Comparison of ENCODE assay signal across 25 cellular contexts in genomic region chrX:69508610-69509009, GRCh38.
"Had no signal": no experiment of that assay in that cellular context is flagged by ENCODE, and none has a peak within 500 bp of the region (broad histone marks: within the 10 kb centered on the region; RNA-seq: fewer than 3 reads in every experiment).

No MANE protein-coding gene starts in this region.

- DNase-seq: activated B cell treated with CpG ODN at 0.5 μM for 24 hours; activated CD4-positive, alpha-beta T cell treated with anti-CD3 and anti-CD28 coated beads for 1 hour; activated CD4-positive, alpha-beta T cell treated with anti-CD3 and anti-CD28 coated beads, Interleukin-2, amount 10 ng/mL, durations not matched to agents 24 days and 14 days; activated CD4-positive, alpha-beta T cell treated with anti-CD3 and anti-CD28 coated beads, Interleukin-2, amount 50 U/mL, for 48 hours; activated CD8-positive, alpha-beta memory T cell treated with anti-CD3 and anti-CD28 coated beads, Interleukin-2, amount 10 ng/mL, durations not matched to agents 7 days and 5 days; activated effector memory CD4-positive, alpha-beta T cell treated with Interleukin-2 at 50 U/mL for 16 hours; activated naive CD4-positive, alpha-beta T cell; activated T-cell treated with anti-CD3 and anti-CD28 coated beads, Interleukin-2, amount 50 U/mL, for 24 hours; amygdala; MM.1S; NCI-H1105; NCI-H1436; NCI-H1694 treated with DMSO at 0.1 percent for 48 hours; NCI-H2029 treated with DMSO at 0.1 percent for 48 hours; NCI-H345; NCI-H510A; NCI-H526 treated with DMSO at 0.1 percent for 48 hours; NCI-H82; Peyer's patch; SHP77 treated with DMSO at 0.1 percent for 48 hours; T-helper 17 cell; T-helper 9 cell had no signal

- H3K36me3 ChIP-seq: Peyer's patch had no signal

- H3K27ac Mint-ChIP-seq: activated B cell treated with CpG ODN at 0.5 μM for 24 hours; activated CD4-positive, alpha-beta T cell treated with anti-CD3 and anti-CD28 coated beads, Interleukin-2, amount 10 ng/mL, durations not matched to agents 24 days and 14 days; activated CD8-positive, alpha-beta memory T cell treated with anti-CD3 and anti-CD28 coated beads, Interleukin-2, amount 10 ng/mL, durations not matched to agents 7 days and 5 days; activated naive CD8-positive, alpha-beta T cell; activated T-cell treated with anti-CD3 and anti-CD28 coated beads, Interleukin-2, amount 50 U/mL, for 24 hours; activated T-helper 1 cell treated with anti-CD3 and anti-CD28 coated beads, Interleukin-12 subunit alpha, Interleukin-12 subunit beta, Interleukin-2, Interleukin-4 antibody, amounts not matched to agents 30 ng/mL and 10 ng/mL and 1 ng/mL, durations not matched to agents 14 hours and 24 hours and 36 hours; T-helper 17 cell had no signal

- H3K4me3 ChIP-seq: Peyer's patch had no signal

- H3K27me3 ChIP-seq: Peyer's patch had no signal

- H3K27ac ChIP-seq: Peyer's patch, RWPE1 had no signal

- H3K4me3 Mint-ChIP-seq: activated B cell treated with CpG ODN at 0.5 μM for 24 hours; activated CD4-positive, alpha-beta T cell treated with anti-CD3 and anti-CD28 coated beads, Interleukin-2, amount 10 ng/mL, durations not matched to agents 24 days and 14 days; activated CD8-positive, alpha-beta memory T cell treated with anti-CD3 and anti-CD28 coated beads, Interleukin-2, amount 10 ng/mL, durations not matched to agents 7 days and 5 days; activated naive CD8-positive, alpha-beta T cell; activated T-cell treated with anti-CD3 and anti-CD28 coated beads, Interleukin-2, amount 50 U/mL, for 24 hours; activated T-helper 1 cell treated with anti-CD3 and anti-CD28 coated beads, Interleukin-12 subunit alpha, Interleukin-12 subunit beta, Interleukin-2, Interleukin-4 antibody, amounts not matched to agents 30 ng/mL and 10 ng/mL and 1 ng/mL, durations not matched to agents 14 hours and 24 hours and 36 hours; T-helper 17 cell had no signal

- H3K36me3 Mint-ChIP-seq: activated CD8-positive, alpha-beta memory T cell treated with anti-CD3 and anti-CD28 coated beads, Interleukin-2, amount 10 ng/mL, durations not matched to agents 7 days and 5 days; activated naive CD8-positive, alpha-beta T cell had no signal

- H3K9me3 ChIP-seq: Peyer's patch had no signal

- H3K4me1 Mint-ChIP-seq: activated CD4-positive, alpha-beta T cell treated with anti-CD3 and anti-CD28 coated beads, Interleukin-2, amount 10 ng/mL, durations not matched to agents 24 days and 14 days; T-helper 17 cell had no signal

- H3K9me3 Mint-ChIP-seq: activated B cell treated with CpG ODN at 0.5 μM for 24 hours; activated CD4-positive, alpha-beta T cell treated with anti-CD3 and anti-CD28 coated beads, Interleukin-2, amount 10 ng/mL, durations not matched to agents 24 days and 14 days; activated T-cell treated with anti-CD3 and anti-CD28 coated beads, Interleukin-2, amount 50 U/mL, for 24 hours; activated T-helper 1 cell treated with anti-CD3 and anti-CD28 coated beads, Interleukin-12 subunit alpha, Interleukin-12 subunit beta, Interleukin-2, Interleukin-4 antibody, amounts not matched to agents 30 ng/mL and 10 ng/mL and 1 ng/mL, durations not matched to agents 14 hours and 24 hours and 36 hours had no signal
